15 cellular contexts compared by ENCODE assay signal in the genomic region with DNA sequence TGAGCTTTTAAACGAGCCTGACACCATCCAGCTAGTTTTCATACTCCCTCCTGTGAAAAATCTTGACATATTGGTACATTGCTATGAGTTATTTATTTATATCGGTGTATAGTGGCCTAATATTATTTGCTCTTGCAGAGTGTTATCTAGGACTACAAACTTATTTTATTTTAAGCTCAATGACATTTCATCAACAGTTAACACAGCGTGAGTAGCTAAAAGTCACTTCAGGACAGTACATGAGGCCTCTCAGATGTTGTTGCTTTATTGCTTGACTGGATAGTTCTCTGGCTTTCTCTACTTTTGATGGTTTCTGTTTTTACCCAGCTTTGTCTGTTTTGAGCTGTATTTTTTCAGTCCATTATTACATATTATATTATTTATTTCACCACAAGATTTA.
"Had no signal": no experiment of that assay in that cellular context is flagged by ENCODE, and none has a peak within 500 bp of the region (broad histone marks: within the 10 kb centered on the region; RNA-seq: fewer than 3 reads in every experiment).

No MANE protein-coding gene starts in this region.

- ATAC-seq: body of pancreas; left colon; natural killer cell treated with Interleukin-12 subunit alpha and Interleukin-12 subunit beta and Interleukin-15 and Interleukin-18, amount 100 ng/mL, for 72 hours; psoas muscle had no signal

- H3K27ac ChIP-seq: body of pancreas, psoas muscle, thyroid gland, uterus had no signal

- H3K27me3 ChIP-seq: body of pancreas, thyroid gland, uterus had no signal

- H3K36me3 ChIP-seq: thyroid gland, uterus had no signal

- DNase-seq: activated B cell treated with CpG ODN at 0.5 μM for 24 hours; activated naive CD4-positive, alpha-beta T cell treated with anti-CD3 and anti-CD28 coated beads, Interleukin-2, amount 50 U/mL, for 16 hours; amniotic stem cell; body of pancreas; cerebellar nuclear complex; dermis blood vessel endothelial cell; erythroblast; glutamatergic neuron; left colon; psoas muscle; stimulated activated CD4-positive, alpha-beta T cell treated with anti-CD3 and anti-CD28 coated beads, Interleukin-4, amount 100 ng/mL, for 4 hours; stimulated activated naive CD8-positive, alpha-beta T cell treated with anti-CD3 and anti-CD28 coated beads, Interleukin-15, amount 100 ng/mL, for 72 hours; thyroid gland; uterus had no signal

- H3K9me3 ChIP-seq: body of pancreas, psoas muscle, thyroid gland, uterus had no signal

- H3K4me3 ChIP-seq: body of pancreas, psoas muscle, thyroid gland, uterus had no signal
